16 cellular contexts compared by ENCODE assay signal in the genomic region with DNA sequence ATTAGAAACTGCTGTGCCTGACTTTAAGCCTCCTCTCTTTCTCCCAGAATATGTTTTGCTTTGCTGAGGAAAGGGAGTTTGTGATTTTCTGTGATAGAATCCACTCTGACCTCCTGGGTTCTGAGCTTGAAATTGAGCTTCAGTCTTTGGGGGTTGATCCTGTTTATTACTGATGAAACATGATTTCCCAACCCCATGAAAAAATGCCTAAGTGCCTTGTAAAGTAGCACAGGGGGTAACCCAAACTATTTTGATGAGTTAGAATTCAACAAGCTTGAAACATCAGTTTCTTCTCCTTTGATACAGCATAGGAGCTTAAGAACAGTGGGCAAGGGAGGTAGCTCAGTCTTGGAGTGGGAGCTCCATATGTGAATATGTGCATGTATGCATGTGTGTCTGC.
DNase-seq lines count a peak whose midpoint lies in the region; ATAC-seq and TF ChIP-seq lines count a peak whose summit lies in the region.
"Had no signal": no experiment of that assay in that cellular context is flagged by ENCODE, and none has a peak within 500 bp of the region (broad histone marks: within the 10 kb centered on the region; RNA-seq: fewer than 3 reads in every experiment).

No MANE protein-coding gene starts in this region.

- H3K4me1 Mint-ChIP-seq in stimulated activated naive B cell treated with anti-CD40 and anti-IgM and Interleukin-4, amounts not matched to agents 10 μg/mL and 1 μg/mL and 100 μg/mL, for 72 hours = no peaks in the 10 kb centered on the region

- H3K27ac ChIP-seq in subcutaneous abdominal adipose tissue (ENCODE audit: low read depth, low read length) = peak overlapping the region; percentile 81
- H3K27ac ChIP-seq in dorsolateral prefrontal cortex = no peak overlapping the region
- H3K27ac ChIP-seq: PC-9, SJCRH30 had no signal

- no peak overlapping the region for H3K9ac ChIP-seq in subcutaneous abdominal adipose tissue (ENCODE audit: low read length in 5 of 5)

- H3K9me3 Mint-ChIP-seq in stimulated activated naive B cell treated with anti-CD40 and anti-IgM and Interleukin-4, amounts not matched to agents 10 μg/mL and 1 μg/mL and 100 μg/mL, for 72 hours = peaks cover 0 to 1% of the 10 kb centered on the region in 2 donors
- H3K9me3 Mint-ChIP-seq: H9 had no signal

- H3K27me3 ChIP-seq in subcutaneous abdominal adipose tissue (ENCODE audit: control insufficient read depth in 5 of 5, insufficient read depth in 4 of 5, low read length in 5 of 5) (no peaks in the 10 kb centered on the region), dorsolateral prefrontal cortex (no peaks in the 10 kb centered on the region)
- H3K27me3 ChIP-seq: SJCRH30 had no signal

- no peak for ATAC-seq in mucosa of descending colon
- no peak for ATAC-seq in GM21723 (IDR thresholded peaks at IDR 0.05; ENCODE audit: unreplicated experiment)
- no peak for ATAC-seq in stimulated activated naive B cell treated with anti-CD40 and anti-IgM and Interleukin-4, amounts not matched to agents 10 μg/mL and 1 μg/mL and 100 μg/mL, for 72 hours (replicated peaks)

- no peaks in the 10 kb centered on the region for H3K27me3 Mint-ChIP-seq in stimulated activated naive B cell treated with anti-CD40 and anti-IgM and Interleukin-4, amounts not matched to agents 10 μg/mL and 1 μg/mL and 100 μg/mL, for 72 hours

- H3K4me3 Mint-ChIP-seq in stimulated activated naive B cell treated with anti-CD40 and anti-IgM and Interleukin-4, amounts not matched to agents 10 μg/mL and 1 μg/mL and 100 μg/mL, for 72 hours = no peak overlapping the region
- H3K4me3 Mint-ChIP-seq: H9 had no signal

- no peaks in the 10 kb centered on the region for H3K36me3 Mint-ChIP-seq in stimulated activated naive B cell treated with anti-CD40 and anti-IgM and Interleukin-4, amounts not matched to agents 10 μg/mL and 1 μg/mL and 100 μg/mL, for 72 hours

- no peak overlapping the region for H3K4me3 ChIP-seq in choroid plexus epithelial cell (ENCODE audit: low read depth, low read length)
- H3K4me3 ChIP-seq in subcutaneous abdominal adipose tissue (ENCODE audit: low read depth in 1 of 5, low read length in 5 of 5) = no peak overlapping the region
- no peak overlapping the region for H3K4me3 ChIP-seq in mucosa of descending colon
- no peak overlapping the region for H3K4me3 ChIP-seq in dorsolateral prefrontal cortex
- H3K4me3 ChIP-seq: PC-9, SJCRH30 had no signal

- no peaks in the 10 kb centered on the region for H3K36me3 ChIP-seq in subcutaneous abdominal adipose tissue (ENCODE audit: control insufficient read depth in 5 of 5, insufficient read depth in 5 of 5, low read length in 5 of 5)
- no peaks in the 10 kb centered on the region for H3K36me3 ChIP-seq in mucosa of descending colon (ENCODE audit: low read depth)
- H3K36me3 ChIP-seq: SJCRH30 had no signal

- H3K27ac Mint-ChIP-seq in stimulated activated naive B cell treated with anti-CD40 and anti-IgM and Interleukin-4, amounts not matched to agents 10 μg/mL and 1 μg/mL and 100 μg/mL, for 72 hours = no peak overlapping the region

- H3K9me3 ChIP-seq in subcutaneous abdominal adipose tissue (ENCODE audit: control insufficient read depth in 5 of 5, low read length in 5 of 5) (no peaks in the 10 kb centered on the region), mucosa of descending colon (no peaks in the 10 kb centered on the region)
- H3K9me3 ChIP-seq: SJCRH30 had no signal

- TF ChIP-seq CTCF in choroid plexus epithelial cell (conservative IDR thresholded peaks at IDR 0.05; ENCODE audit: low read depth, low read length) (no peak), mucosa of descending colon (IDR thresholded peaks at IDR 0.05) (no peak), dorsolateral prefrontal cortex (IDR thresholded peaks at IDR 0.05 in 54 of 56, conservative IDR thresholded peaks at IDR 0.05 in 2 of 56; ENCODE audit: low read depth in 1 of 56, partially characterized antibody in 56 of 56) (no peak)

- intact Hi-C loops in mucosa of descending colon (cut with DNase I, micrococcal nuclease) = no loop called here
- intact Hi-C loops in dorsolateral prefrontal cortex (cut with DNase I) = no loop called here

- peak; percentile 75 for DNase-seq in EH (ENCODE audit: low read depth)
- peak; percentile 22 for DNase-seq in choroid plexus epithelial cell (ENCODE audit: low read depth)
- peak; percentile 30 for DNase-seq in iris pigment epithelial cell (ENCODE audit: low read depth)
- no peak for DNase-seq in mucosa of descending colon
- no peak for DNase-seq in dorsolateral prefrontal cortex
- DNase-seq in stimulated activated naive B cell treated with anti-CD40 and anti-IgM and Interleukin-4, amounts not matched to agents 10 μg/mL and 1 μg/mL and 100 μg/mL, for 72 hours = no peak
- DNase-seq: COR-L47, H9, NCI-H1417, NCI-H2029, NCI-H510A, NCI-H774, PC-9, SJCRH30 had no signal

- H3K4me1 ChIP-seq in subcutaneous abdominal adipose tissue (ENCODE audit: control insufficient read depth in 5 of 5, insufficient read depth in 5 of 5, low read length in 5 of 5) (peaks cover 4 to 37% (median 25%) of the 10 kb centered on the region in 5 donors), mucosa of descending colon (ENCODE audit: low read depth) (no peaks in the 10 kb centered on the region)
- H3K4me1 ChIP-seq: SJCRH30 had no signal

Comparison
In these comparisons a context has a peak if more than half of its experiments do, and no peak if none do; other contexts are left out.
1. DNase-seq: peak in EH (single experiment), choroid plexus epithelial cell (single experiment) and iris pigment epithelial cell (single experiment); none in mucosa of descending colon (0 of 3), dorsolateral prefrontal cortex (0 of 10) and stimulated activated naive B cell treated with anti-CD40 and anti-IgM and Interleukin-4, amounts not matched to agents 10 μg/mL and 1 μg/mL and 100 μg/mL, for 72 hours (single experiment).